Comparison of ENCODE assay signal across 1 cellular context in the genomic region with DNA sequence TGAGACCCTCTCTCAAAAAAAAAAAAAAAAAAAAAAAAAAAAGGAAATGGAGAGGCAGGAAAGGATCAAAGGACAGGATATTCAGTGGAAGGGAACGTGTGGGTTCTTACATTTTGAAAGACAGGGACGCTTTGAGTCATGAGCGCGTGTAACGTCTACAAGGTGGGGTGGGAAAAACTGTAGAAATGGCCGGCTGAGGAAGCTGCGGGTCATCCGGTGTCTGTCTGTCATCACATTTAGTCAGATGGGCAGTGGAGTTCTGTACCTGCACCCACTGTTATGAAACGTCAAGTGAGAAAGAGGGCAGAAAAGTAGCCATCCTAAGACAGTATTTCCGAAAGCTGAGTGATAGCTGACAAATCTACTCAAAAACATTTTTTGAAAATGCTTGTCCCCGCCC.
TF ChIP-seq lines count a peak whose summit lies in the region.

No MANE protein-coding gene starts in this region.

TF ChIP-seq in H1, 55 proteins besides CTCF, POLR2A, EP300 and RAD21:
- no peak for TF ChIP-seq MAFK (IDR thresholded peaks at IDR 0.05; ENCODE audit: low read depth, low read length)
- TF ChIP-seq TAF1 (IDR thresholded peaks at IDR 0.05; ENCODE audit: low read depth, low read length): no peak
- TF ChIP-seq SP1 (IDR thresholded peaks at IDR 0.05; ENCODE audit: low read depth, low read length): no peak
- no peak for TF ChIP-seq TBP (IDR thresholded peaks at IDR 0.05; ENCODE audit: low read depth, low read length)
- no peak for TF ChIP-seq RXRA (IDR thresholded peaks at IDR 0.05; ENCODE audit: insufficient read depth, low read depth, low read length)
